Comparison of ENCODE assay signal across 1 cellular context in genomic region chr7:134470864-134471263, GRCh38.
TF ChIP-seq lines count a peak whose summit lies in the region.

No MANE protein-coding gene starts in this region.

TF ChIP-seq in SK-N-SH, 30 proteins besides CTCF, POLR2A, EP300 and RAD21 (continued from another document):
- TF ChIP-seq POLR2AphosphoS5 (IDR thresholded peaks at IDR 0.05; ENCODE audit: low read depth, low read length) (no peak), JUND (IDR thresholded peaks at IDR 0.05) (0 out of 2 replicates have a peak, but pooled peaks have one; percentile 14)
